ENCODE assay signal across 1 cellular context in the genomic region with DNA sequence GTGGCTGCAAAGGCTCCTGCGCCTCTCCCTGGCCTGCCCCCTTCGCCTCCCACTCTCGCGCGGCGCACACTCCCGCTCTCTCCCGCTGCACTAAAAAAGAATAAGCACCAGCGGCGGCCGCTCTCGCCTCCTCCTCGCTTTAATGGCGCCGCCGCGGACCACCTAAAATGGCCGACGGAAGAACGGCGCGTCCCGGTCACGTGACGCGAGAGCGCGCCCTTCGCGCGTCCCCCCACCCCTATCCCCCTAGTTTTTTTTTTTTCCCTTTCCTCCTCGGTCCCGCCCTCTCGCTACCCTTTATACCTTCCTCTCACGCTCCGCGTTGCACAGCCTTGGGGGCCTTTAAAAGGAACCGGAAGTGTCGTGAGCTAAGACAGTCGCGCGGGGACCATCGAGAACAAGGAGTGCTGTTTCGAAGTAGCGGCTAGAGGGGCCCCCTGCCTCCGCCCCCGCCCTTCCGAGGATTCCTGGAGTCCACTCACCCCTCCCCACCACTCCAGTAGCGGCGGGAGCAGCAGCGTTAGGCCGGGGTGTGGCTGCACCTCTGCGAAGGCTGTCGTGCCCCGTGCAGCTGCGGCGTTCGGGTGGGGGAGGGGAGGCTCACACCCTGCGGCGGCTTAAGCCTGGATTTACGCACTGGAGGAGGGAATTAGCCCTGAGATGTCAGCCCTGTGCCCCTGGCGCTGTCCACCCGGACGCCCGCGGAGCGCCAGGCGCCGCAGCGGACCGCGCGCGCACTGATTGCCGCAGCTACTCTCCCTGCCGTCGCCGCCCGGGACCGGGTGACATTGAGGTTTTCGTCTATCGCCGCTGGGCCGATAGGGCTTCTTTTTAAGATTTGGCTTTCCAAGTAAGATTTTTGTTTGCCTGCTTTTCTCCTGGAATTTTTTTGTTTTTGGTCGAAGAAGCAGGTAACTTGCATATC.
A peak's percentile ranks its signal among the peaks of the same experiment; 100 is the strongest.
TF ChIP-seq lines count a peak whose summit lies in the region.

A gene with protein sequence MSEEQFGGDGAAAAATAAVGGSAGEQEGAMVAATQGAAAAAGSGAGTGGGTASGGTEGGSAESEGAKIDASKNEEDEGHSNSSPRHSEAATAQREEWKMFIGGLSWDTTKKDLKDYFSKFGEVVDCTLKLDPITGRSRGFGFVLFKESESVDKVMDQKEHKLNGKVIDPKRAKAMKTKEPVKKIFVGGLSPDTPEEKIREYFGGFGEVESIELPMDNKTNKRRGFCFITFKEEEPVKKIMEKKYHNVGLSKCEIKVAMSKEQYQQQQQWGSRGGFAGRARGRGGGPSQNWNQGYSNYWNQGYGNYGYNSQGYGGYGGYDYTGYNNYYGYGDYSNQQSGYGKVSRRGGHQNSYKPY (minus strand): TSS at position 176 of the 925 bp plus-strand sequence. CDS start 313 bp downstream, outside the sequence.

TF ChIP-seq in HepG2, 621 proteins besides CTCF, POLR2A, EP300 and RAD21 (continued from another document and continues in another):
- TF ChIP-seq, protein P1, sequence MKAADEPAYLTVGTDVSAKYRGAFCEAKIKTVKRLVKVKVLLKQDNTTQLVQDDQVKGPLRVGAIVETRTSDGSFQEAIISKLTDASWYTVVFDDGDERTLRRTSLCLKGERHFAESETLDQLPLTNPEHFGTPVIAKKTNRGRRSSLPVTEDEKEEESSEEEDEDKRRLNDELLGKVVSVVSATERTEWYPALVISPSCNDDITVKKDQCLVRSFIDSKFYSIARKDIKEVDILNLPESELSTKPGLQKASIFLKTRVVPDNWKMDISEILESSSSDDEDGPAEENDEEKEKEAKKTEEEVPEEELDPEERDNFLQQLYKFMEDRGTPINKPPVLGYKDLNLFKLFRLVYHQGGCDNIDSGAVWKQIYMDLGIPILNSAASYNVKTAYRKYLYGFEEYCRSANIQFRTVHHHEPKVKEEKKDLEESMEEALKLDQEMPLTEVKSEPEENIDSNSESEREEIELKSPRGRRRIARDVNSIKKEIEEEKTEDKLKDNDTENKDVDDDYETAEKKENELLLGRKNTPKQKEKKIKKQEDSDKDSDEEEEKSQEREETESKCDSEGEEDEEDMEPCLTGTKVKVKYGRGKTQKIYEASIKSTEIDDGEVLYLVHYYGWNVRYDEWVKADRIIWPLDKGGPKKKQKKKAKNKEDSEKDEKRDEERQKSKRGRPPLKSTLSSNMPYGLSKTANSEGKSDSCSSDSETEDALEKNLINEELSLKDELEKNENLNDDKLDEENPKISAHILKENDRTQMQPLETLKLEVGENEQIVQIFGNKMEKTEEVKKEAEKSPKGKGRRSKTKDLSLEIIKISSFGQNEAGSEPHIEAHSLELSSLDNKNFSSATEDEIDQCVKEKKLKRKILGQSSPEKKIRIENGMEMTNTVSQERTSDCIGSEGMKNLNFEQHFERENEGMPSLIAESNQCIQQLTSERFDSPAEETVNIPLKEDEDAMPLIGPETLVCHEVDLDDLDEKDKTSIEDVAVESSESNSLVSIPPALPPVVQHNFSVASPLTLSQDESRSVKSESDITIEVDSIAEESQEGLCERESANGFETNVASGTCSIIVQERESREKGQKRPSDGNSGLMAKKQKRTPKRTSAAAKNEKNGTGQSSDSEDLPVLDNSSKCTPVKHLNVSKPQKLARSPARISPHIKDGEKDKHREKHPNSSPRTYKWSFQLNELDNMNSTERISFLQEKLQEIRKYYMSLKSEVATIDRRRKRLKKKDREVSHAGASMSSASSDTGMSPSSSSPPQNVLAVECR (CRISPR knock-in tag; IDR thresholded peaks at IDR 0.05; ENCODE audit: borderline replicate concordance), result peak; percentile 93
- TF ChIP-seq, protein P2, sequence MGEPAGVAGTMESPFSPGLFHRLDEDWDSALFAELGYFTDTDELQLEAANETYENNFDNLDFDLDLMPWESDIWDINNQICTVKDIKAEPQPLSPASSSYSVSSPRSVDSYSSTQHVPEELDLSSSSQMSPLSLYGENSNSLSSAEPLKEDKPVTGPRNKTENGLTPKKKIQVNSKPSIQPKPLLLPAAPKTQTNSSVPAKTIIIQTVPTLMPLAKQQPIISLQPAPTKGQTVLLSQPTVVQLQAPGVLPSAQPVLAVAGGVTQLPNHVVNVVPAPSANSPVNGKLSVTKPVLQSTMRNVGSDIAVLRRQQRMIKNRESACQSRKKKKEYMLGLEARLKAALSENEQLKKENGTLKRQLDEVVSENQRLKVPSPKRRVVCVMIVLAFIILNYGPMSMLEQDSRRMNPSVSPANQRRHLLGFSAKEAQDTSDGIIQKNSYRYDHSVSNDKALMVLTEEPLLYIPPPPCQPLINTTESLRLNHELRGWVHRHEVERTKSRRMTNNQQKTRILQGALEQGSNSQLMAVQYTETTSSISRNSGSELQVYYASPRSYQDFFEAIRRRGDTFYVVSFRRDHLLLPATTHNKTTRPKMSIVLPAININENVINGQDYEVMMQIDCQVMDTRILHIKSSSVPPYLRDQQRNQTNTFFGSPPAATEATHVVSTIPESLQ (CRISPR knock-in tag; conservative IDR thresholded peaks at IDR 0.05), result no peak
- TF ChIP-seq, protein P3, sequence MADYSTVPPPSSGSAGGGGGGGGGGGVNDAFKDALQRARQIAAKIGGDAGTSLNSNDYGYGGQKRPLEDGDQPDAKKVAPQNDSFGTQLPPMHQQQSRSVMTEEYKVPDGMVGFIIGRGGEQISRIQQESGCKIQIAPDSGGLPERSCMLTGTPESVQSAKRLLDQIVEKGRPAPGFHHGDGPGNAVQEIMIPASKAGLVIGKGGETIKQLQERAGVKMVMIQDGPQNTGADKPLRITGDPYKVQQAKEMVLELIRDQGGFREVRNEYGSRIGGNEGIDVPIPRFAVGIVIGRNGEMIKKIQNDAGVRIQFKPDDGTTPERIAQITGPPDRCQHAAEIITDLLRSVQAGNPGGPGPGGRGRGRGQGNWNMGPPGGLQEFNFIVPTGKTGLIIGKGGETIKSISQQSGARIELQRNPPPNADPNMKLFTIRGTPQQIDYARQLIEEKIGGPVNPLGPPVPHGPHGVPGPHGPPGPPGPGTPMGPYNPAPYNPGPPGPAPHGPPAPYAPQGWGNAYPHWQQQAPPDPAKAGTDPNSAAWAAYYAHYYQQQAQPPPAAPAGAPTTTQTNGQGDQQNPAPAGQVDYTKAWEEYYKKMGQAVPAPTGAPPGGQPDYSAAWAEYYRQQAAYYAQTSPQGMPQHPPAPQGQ (CRISPR knock-in tag; IDR thresholded peaks at IDR 0.05; ENCODE audit: borderline replicate concordance), result no peak
- TF ChIP-seq, protein P4, sequence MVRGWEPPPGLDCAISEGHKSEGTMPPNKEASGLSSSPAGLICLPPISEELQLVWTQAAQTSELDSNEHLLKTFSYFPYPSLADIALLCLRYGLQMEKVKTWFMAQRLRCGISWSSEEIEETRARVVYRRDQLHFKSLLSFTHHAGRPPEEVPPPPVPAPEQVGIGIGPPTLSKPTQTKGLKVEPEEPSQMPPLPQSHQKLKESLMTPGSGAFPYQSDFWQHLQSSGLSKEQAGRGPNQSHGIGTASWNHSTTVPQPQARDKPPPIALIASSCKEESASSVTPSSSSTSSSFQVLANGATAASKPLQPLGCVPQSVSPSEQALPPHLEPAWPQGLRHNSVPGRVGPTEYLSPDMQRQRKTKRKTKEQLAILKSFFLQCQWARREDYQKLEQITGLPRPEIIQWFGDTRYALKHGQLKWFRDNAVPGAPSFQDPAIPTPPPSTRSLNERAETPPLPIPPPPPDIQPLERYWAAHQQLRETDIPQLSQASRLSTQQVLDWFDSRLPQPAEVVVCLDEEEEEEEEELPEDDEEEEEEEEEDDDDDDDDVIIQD (CRISPR knock-in tag; IDR thresholded peaks at IDR 0.05; ENCODE audit: low read depth), result peak; percentile 69
- TF ChIP-seq TSC22D2 (CRISPR knock-in tag; IDR thresholded peaks at IDR 0.05; ENCODE audit: borderline replicate concordance), result no peak
- peak; percentile 83 for TF ChIP-seq MTF2 (CRISPR knock-in tag; IDR thresholded peaks at IDR 0.05; ENCODE audit: borderline replicate concordance)
- TF ChIP-seq, protein P5, sequence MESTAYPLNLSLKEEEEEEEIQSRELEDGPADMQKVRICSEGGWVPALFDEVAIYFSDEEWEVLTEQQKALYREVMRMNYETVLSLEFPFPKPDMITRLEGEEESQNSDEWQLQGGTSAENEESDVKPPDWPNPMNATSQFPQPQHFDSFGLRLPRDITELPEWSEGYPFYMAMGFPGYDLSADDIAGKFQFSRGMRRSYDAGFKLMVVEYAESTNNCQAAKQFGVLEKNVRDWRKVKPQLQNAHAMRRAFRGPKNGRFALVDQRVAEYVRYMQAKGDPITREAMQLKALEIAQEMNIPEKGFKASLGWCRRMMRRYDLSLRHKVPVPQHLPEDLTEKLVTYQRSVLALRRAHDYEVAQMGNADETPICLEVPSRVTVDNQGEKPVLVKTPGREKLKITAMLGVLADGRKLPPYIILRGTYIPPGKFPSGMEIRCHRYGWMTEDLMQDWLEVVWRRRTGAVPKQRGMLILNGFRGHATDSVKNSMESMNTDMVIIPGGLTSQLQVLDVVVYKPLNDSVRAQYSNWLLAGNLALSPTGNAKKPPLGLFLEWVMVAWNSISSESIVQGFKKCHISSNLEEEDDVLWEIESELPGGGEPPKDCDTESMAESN (CRISPR knock-in tag; conservative IDR thresholded peaks at IDR 0.05), result peak; percentile 93
- TF ChIP-seq ZNF766 (CRISPR knock-in tag; IDR thresholded peaks at IDR 0.05; ENCODE audit: borderline replicate concordance), result no peak
- TF ChIP-seq POGZ (CRISPR knock-in tag; IDR thresholded peaks at IDR 0.05), result peak; percentile 90
- TF ChIP-seq, protein P6, sequence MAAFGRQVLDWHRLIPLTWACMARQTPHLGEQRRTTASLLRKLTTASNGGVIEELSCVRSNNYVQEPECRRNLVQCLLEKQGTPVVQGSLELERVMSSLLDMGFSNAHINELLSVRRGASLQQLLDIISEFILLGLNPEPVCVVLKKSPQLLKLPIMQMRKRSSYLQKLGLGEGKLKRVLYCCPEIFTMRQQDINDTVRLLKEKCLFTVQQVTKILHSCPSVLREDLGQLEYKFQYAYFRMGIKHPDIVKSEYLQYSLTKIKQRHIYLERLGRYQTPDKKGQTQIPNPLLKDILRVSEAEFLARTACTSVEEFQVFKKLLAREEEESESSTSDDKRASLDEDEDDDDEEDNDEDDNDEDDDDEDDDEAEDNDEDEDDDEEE (CRISPR knock-in tag; IDR thresholded peaks at IDR 0.05), result peak; percentile 96
- TF ChIP-seq ZNF775 (CRISPR knock-in tag; IDR thresholded peaks at IDR 0.05; ENCODE audit: borderline replicate concordance), result peak; percentile 86; the same call in 1 of the 2 replicates
- TF ChIP-seq PRMT3 (CRISPR knock-in tag; IDR thresholded peaks at IDR 0.05; ENCODE audit: borderline replicate concordance, low read depth), result peak; percentile 39; the same call in 1 of the 2 replicates
- TF ChIP-seq, protein P7, sequence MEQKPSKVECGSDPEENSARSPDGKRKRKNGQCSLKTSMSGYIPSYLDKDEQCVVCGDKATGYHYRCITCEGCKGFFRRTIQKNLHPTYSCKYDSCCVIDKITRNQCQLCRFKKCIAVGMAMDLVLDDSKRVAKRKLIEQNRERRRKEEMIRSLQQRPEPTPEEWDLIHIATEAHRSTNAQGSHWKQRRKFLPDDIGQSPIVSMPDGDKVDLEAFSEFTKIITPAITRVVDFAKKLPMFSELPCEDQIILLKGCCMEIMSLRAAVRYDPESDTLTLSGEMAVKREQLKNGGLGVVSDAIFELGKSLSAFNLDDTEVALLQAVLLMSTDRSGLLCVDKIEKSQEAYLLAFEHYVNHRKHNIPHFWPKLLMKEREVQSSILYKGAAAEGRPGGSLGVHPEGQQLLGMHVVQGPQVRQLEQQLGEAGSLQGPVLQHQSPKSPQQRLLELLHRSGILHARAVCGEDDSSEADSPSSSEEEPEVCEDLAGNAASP (CRISPR knock-in tag; IDR thresholded peaks at IDR 0.05; ENCODE audit: borderline replicate concordance), result no peak; the same call in 1 of the 2 replicates
- TF ChIP-seq ZFAT (CRISPR knock-in tag; conservative IDR thresholded peaks at IDR 0.05), result no peak
- peak; percentile 69 for TF ChIP-seq DR1 (CRISPR knock-in tag; IDR thresholded peaks at IDR 0.05)
- TF ChIP-seq KMT2B (CRISPR knock-in tag; IDR thresholded peaks at IDR 0.05), result peak; percentile 83; the same call in 1 of the 2 replicates
- TF ChIP-seq, protein P8, sequence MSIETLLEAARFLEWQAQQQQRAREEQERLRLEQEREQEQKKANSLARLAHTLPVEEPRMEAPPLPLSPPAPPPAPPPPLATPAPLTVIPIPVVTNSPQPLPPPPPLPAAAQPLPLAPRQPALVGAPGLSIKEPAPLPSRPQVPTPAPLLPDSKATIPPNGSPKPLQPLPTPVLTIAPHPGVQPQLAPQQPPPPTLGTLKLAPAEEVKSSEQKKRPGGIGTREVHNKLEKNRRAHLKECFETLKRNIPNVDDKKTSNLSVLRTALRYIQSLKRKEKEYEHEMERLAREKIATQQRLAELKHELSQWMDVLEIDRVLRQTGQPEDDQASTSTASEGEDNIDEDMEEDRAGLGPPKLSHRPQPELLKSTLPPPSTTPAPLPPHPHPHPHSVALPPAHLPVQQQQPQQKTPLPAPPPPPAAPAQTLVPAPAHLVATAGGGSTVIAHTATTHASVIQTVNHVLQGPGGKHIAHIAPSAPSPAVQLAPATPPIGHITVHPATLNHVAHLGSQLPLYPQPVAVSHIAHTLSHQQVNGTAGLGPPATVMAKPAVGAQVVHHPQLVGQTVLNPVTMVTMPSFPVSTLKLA (IDR thresholded peaks at IDR 0.05), result peak; percentile 66
- TF ChIP-seq, protein P9, sequence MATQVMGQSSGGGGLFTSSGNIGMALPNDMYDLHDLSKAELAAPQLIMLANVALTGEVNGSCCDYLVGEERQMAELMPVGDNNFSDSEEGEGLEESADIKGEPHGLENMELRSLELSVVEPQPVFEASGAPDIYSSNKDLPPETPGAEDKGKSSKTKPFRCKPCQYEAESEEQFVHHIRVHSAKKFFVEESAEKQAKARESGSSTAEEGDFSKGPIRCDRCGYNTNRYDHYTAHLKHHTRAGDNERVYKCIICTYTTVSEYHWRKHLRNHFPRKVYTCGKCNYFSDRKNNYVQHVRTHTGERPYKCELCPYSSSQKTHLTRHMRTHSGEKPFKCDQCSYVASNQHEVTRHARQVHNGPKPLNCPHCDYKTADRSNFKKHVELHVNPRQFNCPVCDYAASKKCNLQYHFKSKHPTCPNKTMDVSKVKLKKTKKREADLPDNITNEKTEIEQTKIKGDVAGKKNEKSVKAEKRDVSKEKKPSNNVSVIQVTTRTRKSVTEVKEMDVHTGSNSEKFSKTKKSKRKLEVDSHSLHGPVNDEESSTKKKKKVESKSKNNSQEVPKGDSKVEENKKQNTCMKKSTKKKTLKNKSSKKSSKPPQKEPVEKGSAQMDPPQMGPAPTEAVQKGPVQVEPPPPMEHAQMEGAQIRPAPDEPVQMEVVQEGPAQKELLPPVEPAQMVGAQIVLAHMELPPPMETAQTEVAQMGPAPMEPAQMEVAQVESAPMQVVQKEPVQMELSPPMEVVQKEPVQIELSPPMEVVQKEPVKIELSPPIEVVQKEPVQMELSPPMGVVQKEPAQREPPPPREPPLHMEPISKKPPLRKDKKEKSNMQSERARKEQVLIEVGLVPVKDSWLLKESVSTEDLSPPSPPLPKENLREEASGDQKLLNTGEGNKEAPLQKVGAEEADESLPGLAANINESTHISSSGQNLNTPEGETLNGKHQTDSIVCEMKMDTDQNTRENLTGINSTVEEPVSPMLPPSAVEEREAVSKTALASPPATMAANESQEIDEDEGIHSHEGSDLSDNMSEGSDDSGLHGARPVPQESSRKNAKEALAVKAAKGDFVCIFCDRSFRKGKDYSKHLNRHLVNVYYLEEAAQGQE (IDR thresholded peaks at IDR 0.05; ENCODE audit: borderline replicate concordance in 1 of 2, low read depth in 1 of 2, low read length in 2 of 2), result peak; percentile 10 to 76
- 0 out of 2 replicates have a peak, but pooled peaks have one; percentile 28 for TF ChIP-seq KLF9 (CRISPR knock-in tag; IDR thresholded peaks at IDR 0.05; ENCODE audit: low read depth)
